1 cellular context compared by ENCODE assay signal in the genomic region with DNA sequence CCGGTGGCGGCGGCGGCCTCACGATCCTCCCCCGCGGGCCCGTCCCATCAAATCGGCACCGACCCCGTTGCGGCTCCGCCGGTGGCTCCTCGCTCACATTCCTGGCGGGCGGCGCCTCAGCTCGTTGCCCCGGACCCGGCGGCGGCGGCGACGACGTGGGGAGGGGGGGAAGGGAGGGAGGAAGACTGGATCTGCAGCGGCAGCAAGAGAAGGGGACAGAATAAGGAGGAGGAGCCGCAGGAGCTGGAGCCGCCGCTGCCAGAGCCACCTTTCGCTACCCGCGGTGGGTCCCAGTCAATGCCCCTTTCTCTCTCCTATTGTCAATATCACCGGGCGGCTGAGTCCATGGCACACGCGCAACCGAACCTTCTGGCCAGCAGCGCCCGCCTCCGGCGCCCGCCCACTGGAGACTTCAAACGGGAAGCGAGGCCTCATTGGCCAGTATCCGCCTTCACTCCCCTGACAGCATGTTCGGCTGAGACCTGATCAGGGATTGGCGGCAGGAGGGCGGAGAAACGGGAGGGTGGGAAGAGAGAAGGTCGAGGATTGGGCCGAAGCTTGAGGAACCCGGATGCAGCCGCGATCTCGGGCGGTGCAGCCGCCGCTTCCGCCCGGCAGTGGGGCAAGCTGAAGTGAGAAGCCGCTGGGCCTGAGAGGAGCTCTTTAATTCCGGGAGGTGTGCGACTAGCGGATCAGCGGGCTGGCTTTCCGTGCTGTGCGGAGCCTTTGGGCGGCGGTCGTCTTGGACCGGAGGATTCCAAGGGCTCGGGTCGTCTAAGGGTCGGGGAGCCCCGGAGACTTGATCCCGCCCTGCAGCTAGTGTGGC.
A peak's percentile ranks its signal among the peaks of the same experiment; 100 is the strongest.
TF ChIP-seq lines count a peak whose summit lies in the region.

A gene (minus strand): TSS at position 378 of the 826 bp plus-strand sequence. CDS start 3,692 bp downstream, outside the sequence.

TF ChIP-seq in HepG2, 621 proteins besides CTCF, POLR2A, EP300 and RAD21 (continued from another document and continues in another):
- TF ChIP-seq, protein P1, sequence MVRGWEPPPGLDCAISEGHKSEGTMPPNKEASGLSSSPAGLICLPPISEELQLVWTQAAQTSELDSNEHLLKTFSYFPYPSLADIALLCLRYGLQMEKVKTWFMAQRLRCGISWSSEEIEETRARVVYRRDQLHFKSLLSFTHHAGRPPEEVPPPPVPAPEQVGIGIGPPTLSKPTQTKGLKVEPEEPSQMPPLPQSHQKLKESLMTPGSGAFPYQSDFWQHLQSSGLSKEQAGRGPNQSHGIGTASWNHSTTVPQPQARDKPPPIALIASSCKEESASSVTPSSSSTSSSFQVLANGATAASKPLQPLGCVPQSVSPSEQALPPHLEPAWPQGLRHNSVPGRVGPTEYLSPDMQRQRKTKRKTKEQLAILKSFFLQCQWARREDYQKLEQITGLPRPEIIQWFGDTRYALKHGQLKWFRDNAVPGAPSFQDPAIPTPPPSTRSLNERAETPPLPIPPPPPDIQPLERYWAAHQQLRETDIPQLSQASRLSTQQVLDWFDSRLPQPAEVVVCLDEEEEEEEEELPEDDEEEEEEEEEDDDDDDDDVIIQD (CRISPR knock-in tag; IDR thresholded peaks at IDR 0.05; ENCODE audit: low read depth): peak; percentile 59
- no peak for TF ChIP-seq NONO (IDR thresholded peaks at IDR 0.05)
- peak; percentile 74; the same call in 1 of the 2 replicates for TF ChIP-seq NONO (CRISPR knock-in tag; conservative IDR thresholded peaks at IDR 0.05)
- peak; percentile 40; the same call in 1 of the 2 replicates for TF ChIP-seq CBFB (CRISPR knock-in tag; IDR thresholded peaks at IDR 0.05)
- peak; percentile 78; the same call in 1 of the 2 replicates for TF ChIP-seq ZNF607 (CRISPR knock-in tag; IDR thresholded peaks at IDR 0.05; ENCODE audit: borderline replicate concordance)
- TF ChIP-seq, protein P2, sequence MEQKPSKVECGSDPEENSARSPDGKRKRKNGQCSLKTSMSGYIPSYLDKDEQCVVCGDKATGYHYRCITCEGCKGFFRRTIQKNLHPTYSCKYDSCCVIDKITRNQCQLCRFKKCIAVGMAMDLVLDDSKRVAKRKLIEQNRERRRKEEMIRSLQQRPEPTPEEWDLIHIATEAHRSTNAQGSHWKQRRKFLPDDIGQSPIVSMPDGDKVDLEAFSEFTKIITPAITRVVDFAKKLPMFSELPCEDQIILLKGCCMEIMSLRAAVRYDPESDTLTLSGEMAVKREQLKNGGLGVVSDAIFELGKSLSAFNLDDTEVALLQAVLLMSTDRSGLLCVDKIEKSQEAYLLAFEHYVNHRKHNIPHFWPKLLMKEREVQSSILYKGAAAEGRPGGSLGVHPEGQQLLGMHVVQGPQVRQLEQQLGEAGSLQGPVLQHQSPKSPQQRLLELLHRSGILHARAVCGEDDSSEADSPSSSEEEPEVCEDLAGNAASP (CRISPR knock-in tag; IDR thresholded peaks at IDR 0.05; ENCODE audit: borderline replicate concordance): 0 out of 2 replicates have a peak, but pooled peaks have one; percentile 7
- TF ChIP-seq ZNF550 (CRISPR knock-in tag; IDR thresholded peaks at IDR 0.05; ENCODE audit: borderline replicate concordance): no peak
- peak; percentile 74; the same call in 1 of the 2 replicates for TF ChIP-seq RFXAP (CRISPR knock-in tag; IDR thresholded peaks at IDR 0.05; ENCODE audit: borderline replicate concordance)
- TF ChIP-seq MYC (CRISPR knock-in tag; IDR thresholded peaks at IDR 0.05; ENCODE audit: borderline replicate concordance): peak; percentile 51; the same call in 1 of the 2 replicates
- TF ChIP-seq SRSF1 (optimal IDR thresholded peaks at IDR 0.05; ENCODE audit: low read depth, low read length): peak; percentile 89
- TF ChIP-seq ZBTB8A (CRISPR knock-in tag; IDR thresholded peaks at IDR 0.05; ENCODE audit: borderline replicate concordance, low read depth): no peak
- TF ChIP-seq ZNF350 (CRISPR knock-in tag; IDR thresholded peaks at IDR 0.05; ENCODE audit: borderline replicate concordance, low read depth): peak; percentile 80
- TF ChIP-seq, protein P3, sequence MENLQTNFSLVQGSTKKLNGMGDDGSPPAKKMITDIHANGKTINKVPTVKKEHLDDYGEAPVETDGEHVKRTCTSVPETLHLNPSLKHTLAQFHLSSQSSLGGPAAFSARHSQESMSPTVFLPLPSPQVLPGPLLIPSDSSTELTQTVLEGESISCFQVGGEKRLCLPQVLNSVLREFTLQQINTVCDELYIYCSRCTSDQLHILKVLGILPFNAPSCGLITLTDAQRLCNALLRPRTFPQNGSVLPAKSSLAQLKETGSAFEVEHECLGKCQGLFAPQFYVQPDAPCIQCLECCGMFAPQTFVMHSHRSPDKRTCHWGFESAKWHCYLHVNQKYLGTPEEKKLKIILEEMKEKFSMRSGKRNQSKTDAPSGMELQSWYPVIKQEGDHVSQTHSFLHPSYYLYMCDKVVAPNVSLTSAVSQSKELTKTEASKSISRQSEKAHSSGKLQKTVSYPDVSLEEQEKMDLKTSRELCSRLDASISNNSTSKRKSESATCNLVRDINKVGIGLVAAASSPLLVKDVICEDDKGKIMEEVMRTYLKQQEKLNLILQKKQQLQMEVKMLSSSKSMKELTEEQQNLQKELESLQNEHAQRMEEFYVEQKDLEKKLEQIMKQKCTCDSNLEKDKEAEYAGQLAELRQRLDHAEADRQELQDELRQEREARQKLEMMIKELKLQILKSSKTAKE (CRISPR knock-in tag; IDR thresholded peaks at IDR 0.05; ENCODE audit: borderline replicate concordance): no peak
- no peak for TF ChIP-seq ZNF781 (CRISPR knock-in tag; IDR thresholded peaks at IDR 0.05; ENCODE audit: borderline replicate concordance, not compliant biosample characterization)
- TF ChIP-seq, protein P4, sequence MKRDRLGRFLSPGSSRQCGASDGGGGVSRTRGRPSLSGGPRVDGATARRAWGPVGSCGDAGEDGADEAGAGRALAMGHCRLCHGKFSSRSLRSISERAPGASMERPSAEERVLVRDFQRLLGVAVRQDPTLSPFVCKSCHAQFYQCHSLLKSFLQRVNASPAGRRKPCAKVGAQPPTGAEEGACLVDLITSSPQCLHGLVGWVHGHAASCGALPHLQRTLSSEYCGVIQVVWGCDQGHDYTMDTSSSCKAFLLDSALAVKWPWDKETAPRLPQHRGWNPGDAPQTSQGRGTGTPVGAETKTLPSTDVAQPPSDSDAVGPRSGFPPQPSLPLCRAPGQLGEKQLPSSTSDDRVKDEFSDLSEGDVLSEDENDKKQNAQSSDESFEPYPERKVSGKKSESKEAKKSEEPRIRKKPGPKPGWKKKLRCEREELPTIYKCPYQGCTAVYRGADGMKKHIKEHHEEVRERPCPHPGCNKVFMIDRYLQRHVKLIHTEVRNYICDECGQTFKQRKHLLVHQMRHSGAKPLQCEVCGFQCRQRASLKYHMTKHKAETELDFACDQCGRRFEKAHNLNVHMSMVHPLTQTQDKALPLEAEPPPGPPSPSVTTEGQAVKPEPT (CRISPR knock-in tag; IDR thresholded peaks at IDR 0.05; ENCODE audit: low read depth): no peak; the same call in 1 of the 2 replicates
- TF ChIP-seq MIXL1 (CRISPR knock-in tag; IDR thresholded peaks at IDR 0.05): no peak
- TF ChIP-seq ZFAT (CRISPR knock-in tag; conservative IDR thresholded peaks at IDR 0.05): no peak
- peak; percentile 60 for TF ChIP-seq U2AF1 (optimal IDR thresholded peaks at IDR 0.05; ENCODE audit: low read depth, low read length)
- TF ChIP-seq, protein P5, sequence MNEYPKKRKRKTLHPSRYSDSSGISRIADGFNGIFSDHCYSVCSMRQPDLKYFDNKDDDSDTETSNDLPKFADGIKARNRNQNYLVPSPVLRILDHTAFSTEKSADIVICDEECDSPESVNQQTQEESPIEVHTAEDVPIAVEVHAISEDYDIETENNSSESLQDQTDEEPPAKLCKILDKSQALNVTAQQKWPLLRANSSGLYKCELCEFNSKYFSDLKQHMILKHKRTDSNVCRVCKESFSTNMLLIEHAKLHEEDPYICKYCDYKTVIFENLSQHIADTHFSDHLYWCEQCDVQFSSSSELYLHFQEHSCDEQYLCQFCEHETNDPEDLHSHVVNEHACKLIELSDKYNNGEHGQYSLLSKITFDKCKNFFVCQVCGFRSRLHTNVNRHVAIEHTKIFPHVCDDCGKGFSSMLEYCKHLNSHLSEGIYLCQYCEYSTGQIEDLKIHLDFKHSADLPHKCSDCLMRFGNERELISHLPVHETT (CRISPR knock-in tag; conservative IDR thresholded peaks at IDR 0.05): peak; percentile 68; the same call in 1 of the 2 replicates
- TF ChIP-seq HNF4A (CRISPR knock-in tag; IDR thresholded peaks at IDR 0.05): peak; percentile 7
- TF ChIP-seq, protein P6, sequence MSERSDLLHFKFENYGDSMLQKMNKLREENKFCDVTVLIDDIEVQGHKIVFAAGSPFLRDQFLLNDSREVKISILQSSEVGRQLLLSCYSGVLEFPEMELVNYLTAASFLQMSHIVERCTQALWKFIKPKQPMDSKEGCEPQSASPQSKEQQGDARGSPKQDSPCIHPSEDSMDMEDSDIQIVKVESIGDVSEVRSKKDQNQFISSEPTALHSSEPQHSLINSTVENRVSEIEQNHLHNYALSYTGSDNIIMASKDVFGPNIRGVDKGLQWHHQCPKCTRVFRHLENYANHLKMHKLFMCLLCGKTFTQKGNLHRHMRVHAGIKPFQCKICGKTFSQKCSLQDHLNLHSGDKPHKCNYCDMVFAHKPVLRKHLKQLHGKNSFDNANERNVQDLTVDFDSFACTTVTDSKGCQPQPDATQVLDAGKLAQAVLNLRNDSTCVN (CRISPR knock-in tag; IDR thresholded peaks at IDR 0.05; ENCODE audit: borderline replicate concordance): no peak
- TF ChIP-seq NRL (CRISPR knock-in tag; IDR thresholded peaks at IDR 0.05; ENCODE audit: borderline replicate concordance): no peak
- no peak for TF ChIP-seq SRSF4 (IDR thresholded peaks at IDR 0.05; ENCODE audit: low read depth, low read length, poor library complexity, severe bottlenecking)
- TF ChIP-seq SALL2 (CRISPR knock-in tag; IDR thresholded peaks at IDR 0.05): peak; percentile 63; the same call in 1 of the 2 replicates
- TF ChIP-seq KDM5B (CRISPR knock-in tag; IDR thresholded peaks at IDR 0.05; ENCODE audit: borderline replicate concordance): peak; percentile 83
- TF ChIP-seq, protein P7, sequence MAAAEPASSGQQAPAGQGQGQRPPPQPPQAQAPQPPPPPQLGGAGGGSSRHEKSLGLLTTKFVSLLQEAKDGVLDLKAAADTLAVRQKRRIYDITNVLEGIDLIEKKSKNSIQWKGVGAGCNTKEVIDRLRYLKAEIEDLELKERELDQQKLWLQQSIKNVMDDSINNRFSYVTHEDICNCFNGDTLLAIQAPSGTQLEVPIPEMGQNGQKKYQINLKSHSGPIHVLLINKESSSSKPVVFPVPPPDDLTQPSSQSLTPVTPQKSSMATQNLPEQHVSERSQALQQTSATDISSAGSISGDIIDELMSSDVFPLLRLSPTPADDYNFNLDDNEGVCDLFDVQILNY (CRISPR knock-in tag; conservative IDR thresholded peaks at IDR 0.05): no peak
- peak; percentile 86 for TF ChIP-seq SAP130 (CRISPR knock-in tag; IDR thresholded peaks at IDR 0.05; ENCODE audit: low read depth)
- no peak for TF ChIP-seq SYNCRIP (IDR thresholded peaks at IDR 0.05; ENCODE audit: insufficient read depth, low read depth, low read length)
- TF ChIP-seq, protein P8, sequence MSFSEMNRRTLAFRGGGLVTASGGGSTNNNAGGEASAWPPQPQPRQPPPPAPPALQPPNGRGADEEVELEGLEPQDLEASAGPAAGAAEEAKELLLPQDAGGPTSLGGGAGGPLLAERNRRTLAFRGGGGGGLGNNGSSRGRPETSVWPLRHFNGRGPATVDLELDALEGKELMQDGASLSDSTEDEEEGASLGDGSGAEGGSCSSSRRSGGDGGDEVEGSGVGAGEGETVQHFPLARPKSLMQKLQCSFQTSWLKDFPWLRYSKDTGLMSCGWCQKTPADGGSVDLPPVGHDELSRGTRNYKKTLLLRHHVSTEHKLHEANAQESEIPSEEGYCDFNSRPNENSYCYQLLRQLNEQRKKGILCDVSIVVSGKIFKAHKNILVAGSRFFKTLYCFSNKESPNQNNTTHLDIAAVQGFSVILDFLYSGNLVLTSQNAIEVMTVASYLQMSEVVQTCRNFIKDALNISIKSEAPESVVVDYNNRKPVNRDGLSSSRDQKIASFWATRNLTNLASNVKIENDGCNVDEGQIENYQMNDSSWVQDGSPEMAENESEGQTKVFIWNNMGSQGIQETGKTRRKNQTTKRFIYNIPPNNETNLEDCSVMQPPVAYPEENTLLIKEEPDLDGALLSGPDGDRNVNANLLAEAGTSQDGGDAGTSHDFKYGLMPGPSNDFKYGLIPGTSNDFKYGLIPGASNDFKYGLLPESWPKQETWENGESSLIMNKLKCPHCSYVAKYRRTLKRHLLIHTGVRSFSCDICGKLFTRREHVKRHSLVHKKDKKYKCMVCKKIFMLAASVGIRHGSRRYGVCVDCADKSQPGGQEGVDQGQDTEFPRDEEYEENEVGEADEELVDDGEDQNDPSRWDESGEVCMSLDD (CRISPR knock-in tag; IDR thresholded peaks at IDR 0.05; ENCODE audit: borderline replicate concordance): 0 out of 2 replicates have a peak, but pooled peaks have one; percentile 42
- peak; percentile 6; the same call in 1 of the 2 replicates for TF ChIP-seq ZNF234 (CRISPR knock-in tag; conservative IDR thresholded peaks at IDR 0.05)
- TF ChIP-seq, protein P9, sequence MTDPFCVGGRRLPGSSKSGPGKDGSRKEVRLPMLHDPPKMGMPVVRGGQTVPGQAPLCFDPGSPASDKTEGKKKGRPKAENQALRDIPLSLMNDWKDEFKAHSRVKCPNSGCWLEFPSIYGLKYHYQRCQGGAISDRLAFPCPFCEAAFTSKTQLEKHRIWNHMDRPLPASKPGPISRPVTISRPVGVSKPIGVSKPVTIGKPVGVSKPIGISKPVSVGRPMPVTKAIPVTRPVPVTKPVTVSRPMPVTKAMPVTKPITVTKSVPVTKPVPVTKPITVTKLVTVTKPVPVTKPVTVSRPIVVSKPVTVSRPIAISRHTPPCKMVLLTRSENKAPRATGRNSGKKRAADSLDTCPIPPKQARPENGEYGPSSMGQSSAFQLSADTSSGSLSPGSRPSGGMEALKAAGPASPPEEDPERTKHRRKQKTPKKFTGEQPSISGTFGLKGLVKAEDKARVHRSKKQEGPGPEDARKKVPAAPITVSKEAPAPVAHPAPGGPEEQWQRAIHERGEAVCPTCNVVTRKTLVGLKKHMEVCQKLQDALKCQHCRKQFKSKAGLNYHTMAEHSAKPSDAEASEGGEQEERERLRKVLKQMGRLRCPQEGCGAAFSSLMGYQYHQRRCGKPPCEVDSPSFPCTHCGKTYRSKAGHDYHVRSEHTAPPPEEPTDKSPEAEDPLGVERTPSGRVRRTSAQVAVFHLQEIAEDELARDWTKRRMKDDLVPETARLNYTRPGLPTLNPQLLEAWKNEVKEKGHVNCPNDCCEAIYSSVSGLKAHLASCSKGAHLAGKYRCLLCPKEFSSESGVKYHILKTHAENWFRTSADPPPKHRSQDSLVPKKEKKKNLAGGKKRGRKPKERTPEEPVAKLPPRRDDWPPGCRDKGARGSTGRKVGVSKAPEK (CRISPR knock-in tag; IDR thresholded peaks at IDR 0.05; ENCODE audit: borderline replicate concordance): 0 out of 2 replicates have a peak, but pooled peaks have one; percentile 18
- TF ChIP-seq, protein P10, sequence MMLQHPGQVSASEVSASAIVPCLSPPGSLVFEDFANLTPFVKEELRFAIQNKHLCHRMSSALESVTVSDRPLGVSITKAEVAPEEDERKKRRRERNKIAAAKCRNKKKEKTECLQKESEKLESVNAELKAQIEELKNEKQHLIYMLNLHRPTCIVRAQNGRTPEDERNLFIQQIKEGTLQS (CRISPR knock-in tag; IDR thresholded peaks at IDR 0.05): peak; percentile 36; the same call in 1 of the 2 replicates
- TF ChIP-seq, protein P11, sequence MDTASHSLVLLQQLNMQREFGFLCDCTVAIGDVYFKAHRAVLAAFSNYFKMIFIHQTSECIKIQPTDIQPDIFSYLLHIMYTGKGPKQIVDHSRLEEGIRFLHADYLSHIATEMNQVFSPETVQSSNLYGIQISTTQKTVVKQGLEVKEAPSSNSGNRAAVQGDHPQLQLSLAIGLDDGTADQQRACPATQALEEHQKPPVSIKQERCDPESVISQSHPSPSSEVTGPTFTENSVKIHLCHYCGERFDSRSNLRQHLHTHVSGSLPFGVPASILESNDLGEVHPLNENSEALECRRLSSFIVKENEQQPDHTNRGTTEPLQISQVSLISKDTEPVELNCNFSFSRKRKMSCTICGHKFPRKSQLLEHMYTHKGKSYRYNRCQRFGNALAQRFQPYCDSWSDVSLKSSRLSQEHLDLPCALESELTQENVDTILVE (CRISPR knock-in tag; IDR thresholded peaks at IDR 0.05): no peak; the same call in none of the 2 replicates
- no peak for TF ChIP-seq RARA (CRISPR knock-in tag; IDR thresholded peaks at IDR 0.05)
